Comparison of ENCODE assay signal across 12 cellular contexts in genomic region chrX:9912341-9912740, GRCh38. TPM values are rescaled to one million over a fixed set of nuclear protein-coding genes. Genes with fewer than 3 reads are reported as not detected.
DNase-seq lines count a peak whose midpoint lies in the region; TF ChIP-seq lines count a peak whose summit lies in the region.
"Had no signal": no experiment of that assay in that cellular context is flagged by ENCODE, and none has a peak within 500 bp of the region (broad histone marks: within the 10 kb centered on the region; RNA-seq: fewer than 3 reads in every experiment).

No MANE protein-coding gene starts in this region.

- CTCF ChIA-PET in GM10248 (lab: Yijun Ruan, JAX): interaction anchor here (1.1 kb wide), 1 partner anchor 207 kb away, joined by 6 read pairs; no protein-coding TSS in a partner anchor

- no peaks in the 10 kb centered on the region for H3K27me3 ChIP-seq in ectodermal cell (ENCODE audit: control insufficient read depth, insufficient read depth, low read length, poor library complexity, severe bottlenecking)

- peak overlapping the region; percentile 63 for H3K27ac ChIP-seq in ectodermal cell (ENCODE audit: insufficient read depth, low read depth, low read length, poor library complexity, severe bottlenecking)

- POLR2A ChIA-PET in GM10248 (lab: Yijun Ruan, JAX): no interaction called here

- no peaks in the 10 kb centered on the region for H3K4me1 ChIP-seq in ectodermal cell (ENCODE audit: control insufficient read depth, insufficient read depth, low read length)
- H3K4me1 ChIP-seq: HAP-1 had no signal

- DNase-seq in GM03348 (ENCODE audit: low spot score) (peak; percentile 20), NCI-H345 treated with DMSO at 0.1 percent for 48 hours (lab: John Stamatoyannopoulos, UW; ENCODE audit: unreplicated experiment) (peak; percentile 24), occipital lobe (lab: John Stamatoyannopoulos, UW) (peak; percentile 20), GM10248 (ENCODE audit: extremely low spot score) (no peak), RKO (ENCODE audit: low spot score) (no peak)
- DNase-seq in activated T-helper 2 cell treated with anti-CD3 and anti-CD28 coated beads, Interferon-gamma antibody, Interleukin-2, Interleukin-4, amounts not matched to agents 10 μg/mL and 5 μg/mL and 100 μg/mL, durations not matched to agents 14 hours and 24 hours and 36 hours (ENCODE audit: low spot score): no peak
- DNase-seq in activated CD8-positive, alpha-beta memory T cell treated with anti-CD3 and anti-CD28 coated beads for 24 hours: no peak
- DNase-seq: aorta, NCI-H1930 had no signal

- intact Hi-C loops in activated T-helper 2 cell treated with anti-CD3 and anti-CD28 coated beads, Interferon-gamma antibody, Interleukin-2, Interleukin-4, amounts not matched to agents 10 μg/mL and 5 μg/mL and 100 μg/mL, durations not matched to agents 14 hours and 24 hours and 36 hours (cut with micrococcal nuclease): no loop called here

- H3K36me3 Mint-ChIP-seq in activated T-helper 2 cell treated with anti-CD3 and anti-CD28 coated beads, Interferon-gamma antibody, Interleukin-2, Interleukin-4, amounts not matched to agents 10 μg/mL and 5 μg/mL and 100 μg/mL, durations not matched to agents 14 hours and 24 hours and 36 hours (ENCODE audit: low read depth): no peaks in the 10 kb centered on the region

- no peaks in the 10 kb centered on the region for H3K9me3 Mint-ChIP-seq in activated T-helper 2 cell treated with anti-CD3 and anti-CD28 coated beads, Interferon-gamma antibody, Interleukin-2, Interleukin-4, amounts not matched to agents 10 μg/mL and 5 μg/mL and 100 μg/mL, durations not matched to agents 14 hours and 24 hours and 36 hours

- no peak overlapping the region for H3K4me3 ChIP-seq in ectodermal cell (ENCODE audit: insufficient read depth, low read depth, low read length)
- H3K4me3 ChIP-seq: HAP-1 had no signal

- no peaks in the 10 kb centered on the region for H3K4me1 Mint-ChIP-seq in activated T-helper 2 cell treated with anti-CD3 and anti-CD28 coated beads, Interferon-gamma antibody, Interleukin-2, Interleukin-4, amounts not matched to agents 10 μg/mL and 5 μg/mL and 100 μg/mL, durations not matched to agents 14 hours and 24 hours and 36 hours (ENCODE audit: low read depth)

- WGBS in ectodermal cell, 2 experiments: 25 to 26% methylated on average over 15 of the region's 15 CpGs

- H3K27ac Mint-ChIP-seq in activated T-helper 2 cell treated with anti-CD3 and anti-CD28 coated beads, Interferon-gamma antibody, Interleukin-2, Interleukin-4, amounts not matched to agents 10 μg/mL and 5 μg/mL and 100 μg/mL, durations not matched to agents 14 hours and 24 hours and 36 hours: no peak overlapping the region

- no peaks in the 10 kb centered on the region for H3K9me3 ChIP-seq in ectodermal cell (ENCODE audit: control insufficient read depth, low read length)
- H3K9me3 ChIP-seq: HAP-1 had no signal

- H3K4me3 Mint-ChIP-seq in activated T-helper 2 cell treated with anti-CD3 and anti-CD28 coated beads, Interferon-gamma antibody, Interleukin-2, Interleukin-4, amounts not matched to agents 10 μg/mL and 5 μg/mL and 100 μg/mL, durations not matched to agents 14 hours and 24 hours and 36 hours (ENCODE audit: low read depth): no peak overlapping the region

- TF ChIP-seq CTCF in GM10248 (IDR thresholded peaks at IDR 0.05; ENCODE audit: control extremely low read depth, extremely low read depth, low read depth, missing control alignments): no peak

- no peaks in the 10 kb centered on the region for H3K36me3 ChIP-seq in ectodermal cell (ENCODE audit: control insufficient read depth, insufficient read depth, low read length)
- H3K36me3 ChIP-seq: HAP-1 had no signal

- H3K27me3 Mint-ChIP-seq in activated T-helper 2 cell treated with anti-CD3 and anti-CD28 coated beads, Interferon-gamma antibody, Interleukin-2, Interleukin-4, amounts not matched to agents 10 μg/mL and 5 μg/mL and 100 μg/mL, durations not matched to agents 14 hours and 24 hours and 36 hours (ENCODE audit: low read depth): peaks cover 20% of the 10 kb centered on the region

RNA-seq across cellular contexts. Expression of gene CLDN34, which starts 54.8 kb away (rescaled TPM):
- polyA plus RNA-seq in ectodermal cell (2013, experiment 1 of 4): not detected
- not detected for polyA plus RNA-seq in ectodermal cell (2013, experiment 2 of 4)
- not detected for polyA plus RNA-seq in ectodermal cell (2013, experiment 3 of 4)
- polyA plus RNA-seq in ectodermal cell (2013, experiment 4 of 4): not detected
- 0.62 TPM for total RNA-seq in occipital lobe
- total RNA-seq in activated T-helper 2 cell treated with anti-CD3 and anti-CD28 coated beads, Interferon-gamma antibody, Interleukin-2, Interleukin-4, amounts not matched to agents 10 μg/mL and 5 μg/mL and 100 μg/mL, durations not matched to agents 14 hours and 24 hours and 36 hours: not detected in 2 replicates
- total RNA-seq: activated CD8-positive, alpha-beta memory T cell treated with anti-CD3 and anti-CD28 coated beads for 36 hours had no signal
- polyA plus RNA-seq: aorta had no signal

Comparison
In these comparisons a context has a peak if more than half of its experiments do, and no peak if none do; other contexts are left out.
1. DNase-seq: peak in GM03348 (single experiment), NCI-H345 treated with DMSO at 0.1 percent for 48 hours (single experiment) and occipital lobe (single experiment); none in GM10248 (single experiment), RKO (single experiment), activated T-helper 2 cell treated with anti-CD3 and anti-CD28 coated beads, Interferon-gamma antibody, Interleukin-2, Interleukin-4, amounts not matched to agents 10 μg/mL and 5 μg/mL and 100 μg/mL, durations not matched to agents 14 hours and 24 hours and 36 hours (single experiment) and activated CD8-positive, alpha-beta memory T cell treated with anti-CD3 and anti-CD28 coated beads for 24 hours (single experiment).